Comparison of ENCODE assay signal across 24 cellular contexts in genomic region chr7:49333180-49333881, GRCh38.
DNase-seq lines count a peak whose midpoint lies in the region; ATAC-seq lines count a peak whose summit lies in the region.
"Had no signal": no experiment of that assay in that cellular context is flagged by ENCODE, and none has a peak within 500 bp of the region (broad histone marks: within the 10 kb centered on the region; RNA-seq: fewer than 3 reads in every experiment).

No MANE protein-coding gene starts in this region.

- peak; percentile 75 for ATAC-seq in GM18909 (IDR thresholded peaks at IDR 0.05; ENCODE audit: poor library complexity, unreplicated experiment)
- peak; percentile 77 for ATAC-seq in HG02571 (IDR thresholded peaks at IDR 0.05; ENCODE audit: unreplicated experiment)
- peak; percentile 69 for ATAC-seq in HG03354 (IDR thresholded peaks at IDR 0.05; ENCODE audit: poor library complexity, severe bottlenecking, unreplicated experiment)
- no peak for ATAC-seq in left cardiac atrium
- ATAC-seq: foreskin keratinocyte, left ventricle myocardium superior, natural killer cell, pancreas, sciatic nerve had no signal

- peak; percentile 47 for DNase-seq in RPMI8226
- no peak for DNase-seq in posterior vena cava (ENCODE audit: low spot score)
- no peak for DNase-seq in activated naive CD4-positive, alpha-beta T cell treated with Interleukin-2 at 50 U/mL for 16 hours
- DNase-seq in NCI-H1048 (lab: John Stamatoyannopoulos, UW): no peak
- DNase-seq in left cardiac atrium: no peak
- DNase-seq: activated CD4-positive, alpha-beta T cell treated with anti-CD3 and anti-CD28 coated beads, Interleukin-2, amount 10 ng/mL, durations not matched to agents 24 days and 14 days; activated CD8-positive, alpha-beta memory T cell treated with anti-CD3 and anti-CD28 coated beads, Interleukin-2, amount 50 U/mL, for 4 hours; CD4-positive, CD25-positive, alpha-beta regulatory T cell; cerebellar nuclear complex; foreskin keratinocyte; IMR-90; left ventricle myocardium superior; midbrain; natural killer cell; NCI-H1436; NCI-H510A; pancreas; SK-N-SH; T-helper 2 cell; trophoblast cell had no signal

- intact Hi-C loops in posterior vena cava (cut with DNase I) (no loop called here), left cardiac atrium (cut with DNase I) (no loop called here)

Comparison
In these comparisons a context has a peak if more than half of its experiments do, and no peak if none do; other contexts are left out.
1. ATAC-seq: peak in GM18909 (single experiment), HG02571 (single experiment) and HG03354 (single experiment); none in left cardiac atrium (0 of 2).